ENCODE assay signal across 24 cellular contexts in the genomic region with DNA sequence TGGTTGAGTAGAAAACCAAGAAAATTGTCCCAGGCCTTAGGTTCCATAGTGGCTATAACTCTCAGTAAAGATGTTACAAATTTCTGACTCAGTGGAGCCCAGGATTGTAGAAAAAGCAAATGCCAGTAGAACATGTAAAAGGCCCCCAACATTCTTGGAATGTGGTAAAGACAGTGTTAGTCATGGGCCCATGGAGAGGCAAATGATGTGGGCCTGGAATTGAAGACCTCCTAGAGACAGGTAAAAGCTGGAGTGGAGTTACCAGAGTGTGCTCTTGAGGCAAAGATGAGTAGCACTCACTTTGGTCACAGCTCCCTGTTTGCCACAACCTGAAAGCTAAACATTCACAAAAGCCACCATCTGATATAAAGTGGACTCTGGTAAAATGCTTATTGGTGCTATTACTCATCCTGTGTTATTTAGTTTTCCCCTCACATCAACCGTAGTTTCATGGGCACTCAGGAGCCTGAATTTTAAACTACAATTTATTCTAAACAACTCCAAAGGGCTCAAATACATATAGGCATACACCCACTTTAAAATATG.
DNase-seq lines count a peak whose midpoint lies in the region; ATAC-seq and TF ChIP-seq lines count a peak whose summit lies in the region.
"Had no signal": no experiment of that assay in that cellular context is flagged by ENCODE, and none has a peak within 500 bp of the region (broad histone marks: within the 10 kb centered on the region; RNA-seq: fewer than 3 reads in every experiment).

No MANE protein-coding gene starts in this region.

- CTCF ChIA-PET in A673 (lab: Charles Lee), result no interaction called here
- CTCF ChIA-PET in WTC11 (lab: Charles Lee), result no interaction called here

- peaks cover 17% of the 10 kb centered on the region for H3K36me3 Mint-ChIP-seq in WTC11
- H3K36me3 Mint-ChIP-seq: stimulated activated naive B cell treated with anti-CD40 and anti-IgM and Interleukin-4, amounts not matched to agents 10 μg/mL and 1 μg/mL and 100 μg/mL, for 72 hours had no signal

- H3K4me3 Mint-ChIP-seq in WTC11, result peak overlapping the region; percentile 20
- H3K4me3 Mint-ChIP-seq: stimulated activated naive B cell treated with anti-CD40 and anti-IgM and Interleukin-4, amounts not matched to agents 10 μg/mL and 1 μg/mL and 100 μg/mL, for 72 hours had no signal

- H3K9me3 ChIP-seq in A673 (ENCODE audit: low read depth, low read length, poor library complexity, severe bottlenecking) (no peaks in the 10 kb centered on the region), iPS DF 6.9 (ENCODE audit: control insufficient read depth, insufficient read depth, low read length) (no peaks in the 10 kb centered on the region), adrenal gland (replicated peaks in 1 of 3) (no peaks in the 10 kb centered on the region)
- H3K9me3 ChIP-seq: BLaER1 treated with 17β-estradiol and CSF1 and Interleukin-3, amounts not matched to agents 10 nM and 100 nM; thoracic aorta had no signal

- TF ChIP-seq CTCF in A673 (conservative IDR thresholded peaks at IDR 0.05; ENCODE audit: low read depth, low read length) (no peak), WTC11 (IDR thresholded peaks at IDR 0.05) (no peak), adrenal gland (IDR thresholded peaks at IDR 0.05) (no peak)

- WGBS in iPS DF 6.9 (ENCODE audit: insufficient coverage, insufficient read length), result no CpG with 5 or more reads among the region's 1 CpG
- WGBS in adrenal gland, 4 donors, result 85 to 89% (median 86%) methylated on average over 1 of the region's 1 CpG

- H3K27ac Mint-ChIP-seq in WTC11, result peak overlapping the region; percentile 88
- H3K27ac Mint-ChIP-seq: stimulated activated naive B cell treated with anti-CD40 and anti-IgM and Interleukin-4, amounts not matched to agents 10 μg/mL and 1 μg/mL and 100 μg/mL, for 72 hours had no signal

- H3K27me3 ChIP-seq in A673 (replicated peaks; ENCODE audit: insufficient read depth, low read depth, low read length, poor library complexity) (no peaks in the 10 kb centered on the region), iPS DF 6.9 (ENCODE audit: control insufficient read depth, insufficient read depth, low read length) (no peaks in the 10 kb centered on the region), adrenal gland (no peaks in the 10 kb centered on the region)
- H3K27me3 ChIP-seq: dorsolateral prefrontal cortex had no signal

- H3K4me1 ChIP-seq in A673 (ENCODE audit: insufficient read depth, low read length, poor library complexity, severe bottlenecking) (no peaks in the 10 kb centered on the region), iPS DF 6.9 (ENCODE audit: control insufficient read depth, insufficient read depth, low read length) (peaks cover 2% of the 10 kb centered on the region; the same call in 1 of the 2 replicates), adrenal gland (replicated peaks in 1 of 2) (no peaks in the 10 kb centered on the region)

- DNase-seq in A673 (ENCODE audit: low spot score), result peak; percentile 9
- peak; percentile 53 for DNase-seq in HT1080 (ENCODE audit: low read depth)
- DNase-seq in WTC11 (ENCODE audit: low spot score), result peak; percentile 32
- peak; percentile 50 for DNase-seq in iPS DF 6.9 (ENCODE audit: low read depth, low spot score)
- DNase-seq in 8988T, result no peak
- no peak for DNase-seq in adrenal gland
- DNase-seq in activated CD8-positive, alpha-beta memory T cell treated with anti-CD3 and anti-CD28 coated beads, Interleukin-2, amount 50 U/mL, for 4 hours, result no peak
- DNase-seq: activated CD4-positive, alpha-beta T cell treated with anti-CD3 and anti-CD28 coated beads, Interleukin-2, amount 50 U/mL, for 1 hour; activated effector memory CD4-positive, alpha-beta T cell treated with anti-CD3 and anti-CD28 coated beads, Interleukin-2, amount 50 U/mL, for 16 hours; central memory CD4-positive, alpha-beta T cell; dorsolateral prefrontal cortex; foreskin fibroblast; Kasumi-1; left colon; NCI-H1092 treated with DMSO at 0.1 percent for 48 hours; NCI-H2081 treated with DMSO at 0.1 percent for 48 hours; SHP77; stimulated activated CD4-positive, alpha-beta T cell treated with anti-CD3 and anti-CD28 coated beads, Interleukin-2, amount 100 ng/mL, for 24 hours; stimulated activated naive B cell treated with anti-CD40 and anti-IgM and Interleukin-4, amounts not matched to agents 10 μg/mL and 1 μg/mL and 100 μg/mL, for 72 hours had no signal

- H3K36me3 ChIP-seq in A673 (ENCODE audit: insufficient read depth, low read length, poor library complexity, severe bottlenecking) (no peaks in the 10 kb centered on the region), iPS DF 6.9 (ENCODE audit: control insufficient read depth, insufficient read depth, low read length) (no peaks in the 10 kb centered on the region), adrenal gland (replicated peaks in 1 of 2) (no peaks in the 10 kb centered on the region)
- H3K36me3 ChIP-seq: BLaER1 treated with 17β-estradiol and CSF1 and Interleukin-3, amounts not matched to agents 10 nM and 100 nM; thoracic aorta had no signal

- BruUV-seq in A673 (replicated peaks; lab: Mats Ljungman, UMichigan), result no TSS peak

- H3K4me1 Mint-ChIP-seq in WTC11, result peaks cover 80% of the 10 kb centered on the region
- H3K4me1 Mint-ChIP-seq: stimulated activated naive B cell treated with anti-CD40 and anti-IgM and Interleukin-4, amounts not matched to agents 10 μg/mL and 1 μg/mL and 100 μg/mL, for 72 hours had no signal

- intact Hi-C loops in A673 (cut with micrococcal nuclease; ENCODE audit: unreplicated experiment), result no loop called here
- intact Hi-C loops in adrenal gland (cut with DNase I), result no loop called here

- POLR2A ChIA-PET in A673 (lab: Charles Lee; ENCODE audit: low non-redundant PET), result no interaction called here
- POLR2A ChIA-PET in WTC11 (lab: Charles Lee), result no interaction called here

- H3K4me3 ChIP-seq in A673 (ENCODE audit: low read depth, low read length, poor library complexity, severe bottlenecking) (no peak overlapping the region), iPS DF 6.9 (ENCODE audit: low read length) (no peak overlapping the region), adrenal gland (no peak overlapping the region)
- H3K4me3 ChIP-seq: BLaER1 treated with 17β-estradiol and CSF1 and Interleukin-3, amounts not matched to agents 10 nM and 100 nM; dorsolateral prefrontal cortex; GM12878; thoracic aorta had no signal

- TF ChIP-seq POLR2A in adrenal gland (IDR thresholded peaks at IDR 0.05), result no peak

- H3K27me3 Mint-ChIP-seq in WTC11 (ENCODE audit: low read depth), result no peaks in the 10 kb centered on the region
- H3K27me3 Mint-ChIP-seq: stimulated activated naive B cell treated with anti-CD40 and anti-IgM and Interleukin-4, amounts not matched to agents 10 μg/mL and 1 μg/mL and 100 μg/mL, for 72 hours had no signal

- peaks cover 20% of the 10 kb centered on the region for H3K9me3 Mint-ChIP-seq in WTC11

- peak; percentile 99 for ATAC-seq in WTC11
- ATAC-seq in GM21447 (IDR thresholded peaks at IDR 0.05; ENCODE audit: unreplicated experiment), result no peak
- ATAC-seq: GM12878; left colon; stimulated activated naive B cell treated with anti-CD40 and anti-IgM and Interleukin-4, amounts not matched to agents 10 μg/mL and 1 μg/mL and 100 μg/mL, for 72 hours had no signal

- no peak overlapping the region for H3K27ac ChIP-seq in A673 (ENCODE audit: low read depth, low read length, poor library complexity, severe bottlenecking)
- H3K27ac ChIP-seq in iPS DF 6.9 (ENCODE audit: low read length), result no peak overlapping the region
- no peak overlapping the region for H3K27ac ChIP-seq in adrenal gland
- H3K27ac ChIP-seq: BLaER1 treated with 17β-estradiol and CSF1 and Interleukin-3, amounts not matched to agents 10 nM and 100 nM; dorsolateral prefrontal cortex; epithelial cell of prostate; thoracic aorta had no signal

TF ChIP-seq in WTC11, 78 proteins besides CTCF, POLR2A, EP300 and RAD21 (continues in another document):
- TF ChIP-seq, protein P1, sequence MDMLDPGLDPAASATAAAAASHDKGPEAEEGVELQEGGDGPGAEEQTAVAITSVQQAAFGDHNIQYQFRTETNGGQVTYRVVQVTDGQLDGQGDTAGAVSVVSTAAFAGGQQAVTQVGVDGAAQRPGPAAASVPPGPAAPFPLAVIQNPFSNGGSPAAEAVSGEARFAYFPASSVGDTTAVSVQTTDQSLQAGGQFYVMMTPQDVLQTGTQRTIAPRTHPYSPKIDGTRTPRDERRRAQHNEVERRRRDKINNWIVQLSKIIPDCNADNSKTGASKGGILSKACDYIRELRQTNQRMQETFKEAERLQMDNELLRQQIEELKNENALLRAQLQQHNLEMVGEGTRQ (CRISPR knock-in tag; IDR thresholded peaks at IDR 0.05), result 0 out of 2 replicates have a peak, but pooled peaks have one; percentile 10
- TF ChIP-seq TEAD1 (CRISPR knock-in tag; IDR thresholded peaks at IDR 0.05) (peak; percentile 95; the same call in 1 of the 2 replicates), ELF4 (CRISPR knock-in tag; IDR thresholded peaks at IDR 0.05; ENCODE audit: low read depth) (no peak), SOX15 (CRISPR knock-in tag; IDR thresholded peaks at IDR 0.05) (no peak)
- TF ChIP-seq, protein P2, sequence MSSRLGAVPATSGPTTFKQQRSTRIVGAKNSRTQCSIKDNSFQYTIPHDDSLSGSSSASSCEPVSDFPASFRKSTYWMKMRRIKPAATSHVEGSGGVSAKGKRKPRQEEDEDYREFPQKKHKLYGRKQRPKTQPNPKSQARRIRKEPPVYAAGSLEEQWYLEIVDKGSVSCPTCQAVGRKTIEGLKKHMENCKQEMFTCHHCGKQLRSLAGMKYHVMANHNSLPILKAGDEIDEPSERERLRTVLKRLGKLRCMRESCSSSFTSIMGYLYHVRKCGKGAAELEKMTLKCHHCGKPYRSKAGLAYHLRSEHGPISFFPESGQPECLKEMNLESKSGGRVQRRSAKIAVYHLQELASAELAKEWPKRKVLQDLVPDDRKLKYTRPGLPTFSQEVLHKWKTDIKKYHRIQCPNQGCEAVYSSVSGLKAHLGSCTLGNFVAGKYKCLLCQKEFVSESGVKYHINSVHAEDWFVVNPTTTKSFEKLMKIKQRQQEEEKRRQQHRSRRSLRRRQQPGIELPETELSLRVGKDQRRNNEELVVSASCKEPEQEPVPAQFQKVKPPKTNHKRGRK (CRISPR knock-in tag; IDR thresholded peaks at IDR 0.05; ENCODE audit: borderline replicate concordance), result no peak
- TF ChIP-seq, protein P3, sequence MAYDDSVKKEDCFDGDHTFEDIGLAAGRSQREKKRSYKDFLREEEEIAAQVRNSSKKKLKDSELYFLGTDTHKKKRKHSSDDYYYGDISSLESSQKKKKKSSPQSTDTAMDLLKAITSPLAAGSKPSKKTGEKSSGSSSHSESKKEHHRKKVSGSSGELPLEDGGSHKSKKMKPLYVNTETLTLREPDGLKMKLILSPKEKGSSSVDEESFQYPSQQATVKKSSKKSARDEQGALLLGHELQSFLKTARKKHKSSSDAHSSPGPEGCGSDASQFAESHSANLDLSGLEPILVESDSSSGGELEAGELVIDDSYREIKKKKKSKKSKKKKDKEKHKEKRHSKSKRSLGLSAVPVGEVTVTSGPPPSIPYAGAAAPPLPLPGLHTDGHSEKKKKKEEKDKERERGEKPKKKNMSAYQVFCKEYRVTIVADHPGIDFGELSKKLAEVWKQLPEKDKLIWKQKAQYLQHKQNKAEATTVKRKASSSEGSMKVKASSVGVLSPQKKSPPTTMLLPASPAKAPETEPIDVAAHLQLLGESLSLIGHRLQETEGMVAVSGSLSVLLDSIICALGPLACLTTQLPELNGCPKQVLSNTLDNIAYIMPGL (CRISPR knock-in tag; IDR thresholded peaks at IDR 0.05), result no peak

Comparison
In these comparisons a context has a peak if more than half of its experiments do, and no peak if none do; other contexts are left out.
1. DNase-seq: peak in A673 (single experiment), HT1080 (single experiment), WTC11 (single experiment) and iPS DF 6.9 (single experiment); none in 8988T (single experiment), adrenal gland (0 of 7) and activated CD8-positive, alpha-beta memory T cell treated with anti-CD3 and anti-CD28 coated beads, Interleukin-2, amount 50 U/mL, for 4 hours (single experiment).